8 cellular contexts compared by ENCODE assay signal in the genomic region with DNA sequence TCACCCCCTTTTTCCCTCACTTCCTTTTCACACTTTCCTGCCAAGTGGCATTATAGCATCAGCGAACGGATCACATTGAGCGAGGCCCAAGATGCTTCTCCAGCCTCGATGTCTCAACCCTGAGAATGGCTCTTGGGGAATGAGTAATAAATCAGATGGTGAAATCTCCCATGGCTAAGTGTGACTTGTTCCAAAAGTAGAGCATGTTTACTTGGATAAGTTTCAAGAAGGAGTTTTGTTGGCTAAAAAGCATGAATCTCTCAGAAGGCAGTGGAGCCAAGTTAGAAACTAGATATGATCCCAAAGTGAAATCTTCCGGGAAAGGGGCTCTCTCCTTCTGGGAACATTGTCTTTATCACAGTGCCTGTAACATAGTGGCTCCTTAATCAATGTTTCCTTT.
DNase-seq lines count a peak whose midpoint lies in the region; ATAC-seq and TF ChIP-seq lines count a peak whose summit lies in the region.

No MANE protein-coding gene starts in this region.

- H3K36me3 ChIP-seq in ascending aorta, result no peaks in the 10 kb centered on the region
- no peaks in the 10 kb centered on the region for H3K36me3 ChIP-seq in testis (ENCODE audit: low read depth, missing control alignments)

- DNase-seq in SIG-M5 treated with dmso at 0.1 percent for 504 hours (lab: John Stamatoyannopoulos, UW; ENCODE audit: unreplicated experiment) (peak; percentile 7), SIG-M5 (lab: John Stamatoyannopoulos, UW) (no peak), ascending aorta (ENCODE audit: low spot score in 2 of 2) (peak; percentile 30 to 89), right cardiac atrium (peak; percentile 67 to 84 (median 70)), testis (peak; percentile 43), NCI-H146 treated with DMSO at 0.1 percent for 48 hours (lab: John Stamatoyannopoulos, UW; ENCODE audit: unreplicated experiment) (no peak), RPMI8226 (no peak)

- H3K27ac ChIP-seq in ascending aorta (peak overlapping the region; percentile 79 to 86), right cardiac atrium (ENCODE audit: low read length) (peak overlapping the region; percentile 25), testis (peak overlapping the region; percentile 18 to 52)

- WGBS in right cardiac atrium, result 41% methylated on average over 5 of the region's 5 CpGs
- 34 to 42% methylated on average over 5 of the region's 5 CpGs for WGBS in testis, 2 donors

- peaks cover 0 to 27% of the 10 kb centered on the region in 2 donors for H3K4me1 ChIP-seq in ascending aorta
- peaks cover 7% of the 10 kb centered on the region for H3K4me1 ChIP-seq in right cardiac atrium (ENCODE audit: control insufficient read depth, insufficient read depth, low read length)
- peaks cover 26% of the 10 kb centered on the region for H3K4me1 ChIP-seq in testis

- TF ChIP-seq POLR2A in testis (IDR thresholded peaks at IDR 0.05), result no peak

- ATAC-seq in right cardiac atrium, result peak; percentile 90 to 92
- ATAC-seq in HG02678 (IDR thresholded peaks at IDR 0.05; ENCODE audit: unreplicated experiment), result no peak

- H3K9me3 ChIP-seq in ascending aorta (peaks cover 6 to 9% of the 10 kb centered on the region in 2 donors), right cardiac atrium (ENCODE audit: control insufficient read depth, low read length) (no peaks in the 10 kb centered on the region), testis (no peaks in the 10 kb centered on the region)

- H3K27me3 ChIP-seq in ascending aorta, result no peaks in the 10 kb centered on the region
- no peaks in the 10 kb centered on the region for H3K27me3 ChIP-seq in right cardiac atrium (ENCODE audit: control insufficient read depth, insufficient read depth)
- H3K27me3 ChIP-seq in testis, result no peaks in the 10 kb centered on the region

- no peak overlapping the region for H3K4me3 ChIP-seq in ascending aorta
- no peak overlapping the region for H3K4me3 ChIP-seq in right cardiac atrium (ENCODE audit: low read length)
- H3K4me3 ChIP-seq in testis, result no peak overlapping the region

- TF ChIP-seq CTCF in ascending aorta (IDR thresholded peaks at IDR 0.05) (no peak), testis (IDR thresholded peaks at IDR 0.05) (no peak)

- intact Hi-C loops in ascending aorta (cut with DNase I), result loop anchor here (5.0 to 10.0 kb wide), 2 partner anchors 317 to 830 kb away; a partner anchor contains a TSS
- intact Hi-C loops in right cardiac atrium (cut with DNase I), result no loop called here
- intact Hi-C loops in testis (cut with DNase I; ENCODE audit: low total_unique reads), result no loop called here

Comparison
In these comparisons a context has a peak if more than half of its experiments do, and no peak if none do; other contexts are left out.
1. DNase-seq: peak in SIG-M5 treated with dmso at 0.1 percent for 504 hours (single experiment), ascending aorta (2 of 2), right cardiac atrium (3 of 3) and testis (single experiment); none in SIG-M5 (single experiment), NCI-H146 treated with DMSO at 0.1 percent for 48 hours (single experiment) and RPMI8226 (single experiment).
2. H3K27ac ChIP-seq: peak in every context shown above with its lines; median percentile 82 in ascending aorta; 35 in testis; 25 in right cardiac atrium.